10 cellular contexts compared by ENCODE assay signal in the genomic region with DNA sequence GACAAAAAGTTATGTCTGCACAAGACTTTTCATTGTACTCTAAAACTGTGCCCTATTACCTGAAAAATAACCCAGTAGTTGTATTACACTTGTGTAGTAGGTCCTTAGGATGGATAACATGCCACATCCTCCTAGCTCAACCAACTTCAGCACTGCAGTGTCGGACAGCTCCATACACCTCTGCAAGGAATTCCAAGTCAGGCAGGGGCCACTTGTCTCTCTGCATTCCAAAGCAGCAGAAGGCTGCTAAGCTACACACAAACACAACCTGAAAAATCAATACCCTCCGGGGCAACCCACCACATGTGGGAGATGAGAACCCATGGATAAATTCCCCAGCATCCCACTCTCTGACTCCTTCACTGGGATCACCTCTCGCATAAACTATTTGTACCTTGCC. TPM values are rescaled to one million over a fixed set of nuclear protein-coding genes. Genes with fewer than 3 reads are reported as not detected.
DNase-seq lines count a peak whose midpoint lies in the region; ATAC-seq, FAIRE-seq and TF ChIP-seq lines count a peak whose summit lies in the region.
"Had no signal": no experiment of that assay in that cellular context is flagged by ENCODE, and none has a peak within 500 bp of the region (broad histone marks: within the 10 kb centered on the region; RNA-seq: fewer than 3 reads in every experiment).

No MANE protein-coding gene starts in this region.

- H3K27me3 ChIP-seq in endothelial cell of umbilical vein (ENCODE audit: control insufficient read depth in 2 of 2, insufficient read depth in 2 of 2, low read length in 2 of 2) = no peaks in the 10 kb centered on the region
- H3K27me3 ChIP-seq in testis = no peaks in the 10 kb centered on the region
- H3K27me3 ChIP-seq: neutrophil had no signal

- WGBS in testis, 2 donors = 46 to 50% methylated on average over 3 of the region's 3 CpGs

- dilution Hi-C loops in endothelial cell of umbilical vein (cut with MboI; ENCODE audit: extremely low pct_ligation_motif_present, low sequenced_read_pairs) = no loop called here

- no peak overlapping the region for H3K4me2 ChIP-seq in endothelial cell of umbilical vein (ENCODE audit: insufficient read depth, low read length)

- H3K79me2 ChIP-seq in endothelial cell of umbilical vein (ENCODE audit: control insufficient read depth, insufficient read depth, low read length) = no peaks in the 10 kb centered on the region

- H4K20me1 ChIP-seq in endothelial cell of umbilical vein (replicated peaks; ENCODE audit: control insufficient read depth, extremely low read depth, insufficient read depth, low read length) = no peaks in the 10 kb centered on the region

- POLR2A ChIA-PET in endothelial cell of umbilical vein (lab: Charles Lee) = no interaction called here

- intact Hi-C loops in left ventricle myocardium superior (cut with micrococcal nuclease) = no loop called here
- intact Hi-C loops in Right ventricle myocardium inferior (cut with DNase I) = no loop called here
- intact Hi-C loops in endothelial cell of umbilical vein (cut with micrococcal nuclease) = no loop called here
- intact Hi-C loops in testis (cut with DNase I; ENCODE audit: low total_unique reads) = no loop called here

- H3K9me3 ChIP-seq in endothelial cell of umbilical vein (replicated peaks; ENCODE audit: control insufficient read depth, insufficient read depth, low read length) = no peaks in the 10 kb centered on the region
- no peaks in the 10 kb centered on the region for H3K9me3 ChIP-seq in testis
- H3K9me3 ChIP-seq: neutrophil had no signal

- no peak overlapping the region for H2AFZ ChIP-seq in endothelial cell of umbilical vein (ENCODE audit: low read depth, low read length)

- TF ChIP-seq CTCF in endothelial cell of umbilical vein (IDR thresholded peaks at IDR 0.05; ENCODE audit: extremely low read depth in 1 of 2, insufficient read depth in 1 of 2, low read depth in 1 of 2, low read length in 2 of 2) (no peak), testis (IDR thresholded peaks at IDR 0.05) (no peak)

- H3K9me1 ChIP-seq in endothelial cell of umbilical vein (replicated peaks; ENCODE audit: control insufficient read depth, extremely low read depth, insufficient read depth, low read length) = no peaks in the 10 kb centered on the region

- ATAC-seq in left ventricle myocardium superior = no peak
- no peak for ATAC-seq in Right ventricle myocardium inferior
- ATAC-seq in HG03108 (IDR thresholded peaks at IDR 0.05; ENCODE audit: unreplicated experiment) = no peak
- no peak for ATAC-seq in HG02759 (IDR thresholded peaks at IDR 0.05; ENCODE audit: unreplicated experiment)

- H3K4me3 ChIP-seq in endothelial cell of umbilical vein (replicated peaks in 1 of 3; ENCODE audit: insufficient read depth in 1 of 3, low read depth in 1 of 3, low read length in 3 of 3) = no peak overlapping the region
- no peak overlapping the region for H3K4me3 ChIP-seq in testis

- H3K36me3 ChIP-seq in endothelial cell of umbilical vein (ENCODE audit: control insufficient read depth in 2 of 2, extremely low read depth in 1 of 2, insufficient read depth in 2 of 2, low read length in 2 of 2) (no peaks in the 10 kb centered on the region), testis (ENCODE audit: low read depth, missing control alignments) (no peaks in the 10 kb centered on the region)
- H3K36me3 ChIP-seq: neutrophil had no signal

- H3K9ac ChIP-seq in endothelial cell of umbilical vein (replicated peaks; ENCODE audit: extremely low read depth, insufficient read depth, low read length) = no peak overlapping the region

- TF ChIP-seq POLR2A in endothelial cell of umbilical vein (IDR thresholded peaks at IDR 0.05; ENCODE audit: low read depth, low read length) (no peak), testis (IDR thresholded peaks at IDR 0.05) (no peak)

- no TSS peak for BruUV-seq in endothelial cell of umbilical vein (replicated peaks; lab: Mats Ljungman, UMichigan)

- H3K4me1 ChIP-seq in endothelial cell of umbilical vein (ENCODE audit: control insufficient read depth, extremely low read depth, insufficient read depth, low read length) = no peaks in the 10 kb centered on the region
- no peaks in the 10 kb centered on the region for H3K4me1 ChIP-seq in testis

- CTCF ChIA-PET in endothelial cell of umbilical vein (lab: Charles Lee) = interaction anchor here (0.7 kb wide), 1 partner anchor 107 kb away, joined by 5 read pairs; no protein-coding TSS in a partner anchor

- DNase-seq in left ventricle myocardium superior (peak; percentile 35), Right ventricle myocardium inferior (ENCODE audit: missing footprints) (no peak), RKO (ENCODE audit: low spot score) (peak; percentile 62), endothelial cell of umbilical vein (ENCODE audit: low read depth, low spot score) (peak; percentile 27), testis (peak; percentile 49), NCI-H187 treated with DMSO at 0.1 percent for 48 hours (lab: John Stamatoyannopoulos, UW) (no peak)

- FAIRE-seq in endothelial cell of umbilical vein (lab: Jason Lieb, UNC) = no peak
- FAIRE-seq: GM19239 had no signal

- H3K27ac ChIP-seq in endothelial cell of umbilical vein (ENCODE audit: insufficient read depth, low read depth, low read length) (no peak overlapping the region), testis (no peak overlapping the region)
- H3K27ac ChIP-seq: neutrophil had no signal

TF ChIP-seq in endothelial cell of umbilical vein, 7 proteins besides CTCF, POLR2A, EP300 and RAD21:
- no peak for TF ChIP-seq JUN (IDR thresholded peaks at IDR 0.05; ENCODE audit: borderline replicate concordance, insufficient read depth, insufficient read length, low read depth)
- TF ChIP-seq POLR2AphosphoS5 (IDR thresholded peaks at IDR 0.05; ENCODE audit: insufficient read depth, low read depth, low read length) = no peak
- no peak for TF ChIP-seq MYC (IDR thresholded peaks at IDR 0.05; ENCODE audit: low read depth, low read length)
- TF ChIP-seq, protein P1, sequence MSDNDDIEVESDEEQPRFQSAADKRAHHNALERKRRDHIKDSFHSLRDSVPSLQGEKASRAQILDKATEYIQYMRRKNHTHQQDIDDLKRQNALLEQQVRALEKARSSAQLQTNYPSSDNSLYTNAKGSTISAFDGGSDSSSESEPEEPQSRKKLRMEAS (IDR thresholded peaks at IDR 0.05; ENCODE audit: insufficient read depth, insufficient read length) = no peak
- TF ChIP-seq GATA2 (IDR thresholded peaks at IDR 0.05; ENCODE audit: insufficient read depth, insufficient read length, low read depth, low read length) = no peak
- no peak for TF ChIP-seq FOS (IDR thresholded peaks at IDR 0.05; ENCODE audit: borderline replicate concordance, insufficient read depth, low read length)
- no peak for TF ChIP-seq EZH2 (IDR thresholded peaks at IDR 0.05; ENCODE audit: borderline replicate concordance, low read depth, low read length, severe bottlenecking)

RNA-seq across cellular contexts. Expression of a gene that starts 50.2 kb away (rescaled TPM):
- 29.2 TPM for total RNA-seq in left ventricle myocardium superior
- 28.9 TPM for total RNA-seq in Right ventricle myocardium inferior
- total RNA-seq in endothelial cell of umbilical vein = 55.6 and 57.8 TPM in 2 replicates
- polyA plus RNA-seq in endothelial cell of umbilical vein = 49.8 and 56.3 TPM in 2 replicates
- polyA plus RNA-seq in endothelial cell of umbilical vein (2011; cell fraction: cytosol; rRNA removed) = 60.2 and 65.5 TPM in 2 replicates
- 55.0 and 80.6 TPM in 2 replicates for polyA plus RNA-seq in endothelial cell of umbilical vein (2011; cell fraction: nucleus; rRNA removed)
- 53.5 and 68.5 TPM in 2 replicates for polyA plus RNA-seq in endothelial cell of umbilical vein (2012)
- 9.9 and 16.5 TPM in 2 replicates for polyA minus RNA-seq in endothelial cell of umbilical vein
- 16.0 TPM for polyA minus RNA-seq in endothelial cell of umbilical vein (2011; cell fraction: cytosol; rRNA and poly(A)+ RNA removed)
- polyA minus RNA-seq in endothelial cell of umbilical vein (2011; cell fraction: nucleus; rRNA and poly(A)+ RNA removed) = 32.0 and 32.4 TPM in 2 replicates
- 10 to 100 TPM; 43.8 to 47.9 TPM for total RNA-seq in testis
- polyA plus RNA-seq in testis (ENCODE audit: insufficient read depth, low read depth, low replicate concordance) = 43.6 TPM

Comparison
In these comparisons a context has a peak if more than half of its experiments do, and no peak if none do; other contexts are left out.
1. DNase-seq: peak in left ventricle myocardium superior (single experiment), RKO (single experiment), endothelial cell of umbilical vein (single experiment) and testis (single experiment); none in Right ventricle myocardium inferior (single experiment) and NCI-H187 treated with DMSO at 0.1 percent for 48 hours (single experiment).